ENCODE assay signal across 8 cellular contexts in the genomic region with DNA sequence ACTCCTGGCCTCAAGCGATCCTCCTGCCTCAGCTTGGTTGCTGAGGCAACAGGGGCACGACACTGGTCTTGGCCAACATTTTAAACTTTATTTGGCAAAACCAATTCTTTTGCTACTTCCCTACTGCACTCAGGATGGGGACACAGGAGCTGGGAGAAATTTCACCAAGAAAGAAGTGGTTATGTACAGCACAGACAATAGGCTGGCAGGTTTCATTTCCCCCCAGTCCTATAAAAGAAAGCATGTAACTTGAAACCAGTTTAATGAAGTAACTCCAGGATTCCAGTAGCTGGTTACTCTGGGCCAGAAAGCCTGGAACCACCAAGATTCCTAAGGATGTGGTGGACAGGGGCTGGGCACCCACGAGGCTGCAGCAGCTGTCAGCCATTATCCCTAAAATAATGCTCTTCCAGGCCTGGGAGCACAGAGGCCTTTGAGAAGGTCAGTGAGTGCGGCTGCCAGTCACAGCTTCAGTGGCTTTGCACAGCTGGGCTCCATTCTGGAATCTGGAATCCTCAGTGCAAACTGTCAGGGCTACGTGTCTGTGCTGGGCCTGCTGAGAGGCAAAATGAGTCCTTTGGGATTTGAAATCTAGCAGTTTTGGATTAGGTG.
DNase-seq lines count a peak whose midpoint lies in the region; ATAC-seq and TF ChIP-seq lines count a peak whose summit lies in the region.

No MANE protein-coding gene starts in this region.

- H3K36me3 Mint-ChIP-seq in neural crest cell (ENCODE audit: low read depth), result no peaks in the 10 kb centered on the region

- no peaks in the 10 kb centered on the region for H3K9me3 Mint-ChIP-seq in neural crest cell

- no peaks in the 10 kb centered on the region for H3K27me3 Mint-ChIP-seq in neural crest cell (ENCODE audit: low read depth)

- no peak overlapping the region for H3K4me3 Mint-ChIP-seq in neural crest cell

- DNase-seq in EH (ENCODE audit: low read depth) (peak; percentile 93), NCI-H2227 treated with DMSO at 0.1 percent for 48 hours (lab: John Stamatoyannopoulos, UW) (peak; percentile 44), dermis microvascular lymphatic vessel endothelial cell (ENCODE audit: low read depth in 2 of 2) (peak; percentile 28 to 80), neural crest cell (ENCODE audit: low read depth, low spot score) (peak; percentile 23), activated gamma-delta T cell (lab: John Stamatoyannopoulos, UW) (no peak)

- H3K4me1 Mint-ChIP-seq in neural crest cell, result peaks cover 44% of the 10 kb centered on the region

- H3K27ac Mint-ChIP-seq in neural crest cell (ENCODE audit: unreplicated experiment), result peak overlapping the region; percentile 40

- TF ChIP-seq CTCF in neural crest cell (conservative IDR thresholded peaks at IDR 0.05), result no peak

- no peak for ATAC-seq in HG03175 (IDR thresholded peaks at IDR 0.05; ENCODE audit: unreplicated experiment)
- ATAC-seq in GM19023 (IDR thresholded peaks at IDR 0.05; ENCODE audit: unreplicated experiment), result no peak
- ATAC-seq in GM19467 (IDR thresholded peaks at IDR 0.05; ENCODE audit: unreplicated experiment), result no peak
